ENCODE assay signal across 8 cellular contexts in genomic region chr11:64868904-64869570, GRCh38. TPM values are rescaled to one million over a fixed set of nuclear protein-coding genes. Genes with fewer than 3 reads are reported as not detected.
DNase-seq lines count a peak whose midpoint lies in the region; ATAC-seq and TF ChIP-seq lines count a peak whose summit lies in the region.

No MANE protein-coding gene starts in this region.

- peaks cover 97 to 98% of the 10 kb centered on the region in 2 experiments for H3K4me1 ChIP-seq in neutrophil (ENCODE audit: control insufficient read depth in 1 of 2, insufficient read depth in 1 of 2, low read depth in 1 of 2, low read length in 1 of 2)

- CTCF ChIA-PET in RWPE1 (lab: Yijun Ruan, JAX) (interaction anchor here (0.6 to 2.4 kb wide), 9 partner anchors 12 to 67 kb away, joined by 3 to 16 read pairs (median 4); no protein-coding TSS in a partner anchor), HEK293T (lab: Yijun Ruan, JAX) (interaction anchor here (0.6 to 1.9 kb wide), 9 partner anchors 9 to 22 kb away, joined by 3 to 10 read pairs (median 4); partner anchors contain the start of gene EHD1)

- H3K27ac ChIP-seq in RWPE1, result peak overlapping the region; percentile 90
- H3K27ac ChIP-seq in dorsolateral prefrontal cortex, result peak overlapping the region in 58 of 59 donors; percentile 10 to 95 (median 81)
- peak overlapping the region; percentile 99 for H3K27ac ChIP-seq in neutrophil

- TF ChIP-seq CTCF in RWPE1 (conservative IDR thresholded peaks at IDR 0.05; ENCODE audit: low read depth), result no peak
- TF ChIP-seq CTCF in dorsolateral prefrontal cortex (IDR thresholded peaks at IDR 0.05 in 54 of 56, conservative IDR thresholded peaks at IDR 0.05 in 2 of 56; ENCODE audit: low read depth in 1 of 56, partially characterized antibody in 56 of 56), result peak in 1 of 56 donors; percentile 1
- no peak for TF ChIP-seq CTCF in neutrophil (IDR thresholded peaks at IDR 0.05)

- H3K4me3 ChIP-seq in dorsolateral prefrontal cortex (peak overlapping the region in 22 of 59 donors; percentile 1 to 36 (median 16)), neutrophil (ENCODE audit: low read depth in 1 of 2, low read length in 1 of 2) (peak overlapping the region; percentile 65 to 78)

- no peak for ATAC-seq in HG03521 (IDR thresholded peaks at IDR 0.05; ENCODE audit: unreplicated experiment)

- H3K27me3 ChIP-seq in dorsolateral prefrontal cortex (no peaks in the 10 kb centered on the region), neutrophil (no peaks in the 10 kb centered on the region)

- POLR2A ChIA-PET in RWPE1 (lab: Yijun Ruan, JAX; ENCODE audit: low non-redundant PET) (interaction anchor here (0.7 to 0.9 kb wide), 2 partner anchors 12 to 14 kb away, joined by 4 read pairs; no protein-coding TSS in a partner anchor), HEK293T (lab: Yijun Ruan, JAX) (interaction anchor here (1.2 to 2.8 kb wide), 3 partner anchors 9 to 90 kb away, joined by 3 to 14 read pairs (median 3); partner anchors contain the start of gene EHD1)

- peaks cover 53% of the 10 kb centered on the region for H3K36me3 ChIP-seq in neutrophil

- H3K9me3 ChIP-seq in neutrophil, result no peaks in the 10 kb centered on the region

- intact Hi-C loops in dorsolateral prefrontal cortex (cut with DNase I), result no loop called here

- DNase-seq in ELR (ENCODE audit: low read depth) (peak; percentile 94), RWPE1 (ENCODE audit: low spot score) (peak; percentile 92), dorsolateral prefrontal cortex (peak in 3 of 10 donors; percentile 61 to 73 (median 70)), DMS153 treated with DMSO at 0.1 percent for 48 hours (lab: John Stamatoyannopoulos, UW; ENCODE audit: unreplicated experiment) (no peak), NCI-H2081 treated with DMSO at 0.1 percent for 48 hours (lab: John Stamatoyannopoulos, UW) (no peak), HEK293T (ENCODE audit: extremely low spot score) (no peak)

TF ChIP-seq in HEK293T, 16 proteins besides CTCF, POLR2A, EP300 and RAD21:
- TF ChIP-seq ZNF384 (IDR thresholded peaks at IDR 0.05) (no peak), L3MBTL2 (conservative IDR thresholded peaks at IDR 0.05) (no peak), ARNT (IDR thresholded peaks at IDR 0.05) (no peak), FOXM1 (IDR thresholded peaks at IDR 0.05; ENCODE audit: borderline replicate concordance) (no peak), LEF1 (IDR thresholded peaks at IDR 0.05; ENCODE audit: borderline replicate concordance) (no peak), FOXK2 (IDR thresholded peaks at IDR 0.05) (no peak), NFRKB (IDR thresholded peaks at IDR 0.05) (no peak), FOXA1 (IDR thresholded peaks at IDR 0.05) (no peak), HDGF (IDR thresholded peaks at IDR 0.05; ENCODE audit: borderline replicate concordance) (no peak), ELF4 (IDR thresholded peaks at IDR 0.05) (no peak), CTBP1 (IDR thresholded peaks at IDR 0.05; ENCODE audit: borderline replicate concordance) (no peak), SP1 (IDR thresholded peaks at IDR 0.05) (no peak), TARDBP (IDR thresholded peaks at IDR 0.05) (no peak), SUZ12 (IDR thresholded peaks at IDR 0.05) (no peak), BHLHE40 (IDR thresholded peaks at IDR 0.05; ENCODE audit: borderline replicate concordance) (no peak)

RNA-seq across cellular contexts. Expression of gene EHD1, which starts 9.4 kb away (rescaled TPM):
- total RNA-seq in dorsolateral prefrontal cortex, result 10 to 100 TPM; 25.6 to 70.9 (median 43.6) TPM

RNA-seq across cellular contexts. Expression of gene CDC42BPG, which starts 24.6 kb away (rescaled TPM):
- 1 to 10 TPM in 5 of 120 experiments, under 1 TPM in 70, not detected in 45; 0.07 to 1.6 (median 0.15) TPM for total RNA-seq in dorsolateral prefrontal cortex

RNA-seq across cellular contexts. Expression of gene ATG2A, which starts 48.0 kb away (rescaled TPM):
- 10 to 100 TPM; 21.4 to 47.9 (median 34.8) TPM for total RNA-seq in dorsolateral prefrontal cortex

RNA-seq across cellular contexts. Expression of gene PPP2R5B, which starts 55.5 kb away (rescaled TPM):
- 100 to 1,000 TPM in 10 of 120 experiments, 10 to 100 TPM in 110; 64.5 to 119 (median 85.0) TPM for total RNA-seq in dorsolateral prefrontal cortex

RNA-seq across cellular contexts. Expression of gene MEN1, which starts 58.7 kb away (rescaled TPM):
- total RNA-seq in dorsolateral prefrontal cortex, result 10 to 100 TPM; 21.1 to 40.5 (median 28.6) TPM

Comparison
In these comparisons a context has a peak if more than half of its experiments do, and no peak if none do; other contexts are left out.
1. DNase-seq: peak in ELR (single experiment) and RWPE1 (single experiment); none in DMS153 treated with DMSO at 0.1 percent for 48 hours (single experiment), NCI-H2081 treated with DMSO at 0.1 percent for 48 hours (single experiment) and HEK293T (single experiment).
2. Peak in every context shown above with its lines, with median percentiles within 50 percentile points of each other: H3K27ac ChIP-seq.